In genomic region chr20:52630138-52630537, GRCh38 we compare ENCODE assay signal across 20 cellular contexts.
DNase-seq lines count a peak whose midpoint lies in the region; ATAC-seq, FAIRE-seq and TF ChIP-seq lines count a peak whose summit lies in the region.
"Had no signal": no experiment of that assay in that cellular context is flagged by ENCODE, and none has a peak within 500 bp of the region (broad histone marks: within the 10 kb centered on the region; RNA-seq: fewer than 3 reads in every experiment).

No MANE protein-coding gene starts in this region.

- 2% methylated on average over 2 of the region's 2 CpGs for WGBS in HepG2 (ENCODE audit: low lambda C conversion rate)
- 32% methylated on average over 2 of the region's 2 CpGs for WGBS in right lobe of liver (ENCODE audit: insufficient coverage, low coverage, low lambda C conversion rate, missing lambda C conversion rate)
- 0% methylated on average over 2 of the region's 2 CpGs for WGBS in K562 (ENCODE audit: insufficient coverage, low coverage, missing lambda C conversion rate)

- no peak overlapping the region for H3K4me3 ChIP-seq in HepG2 (replicated peaks in 1 of 3; ENCODE audit: insufficient read depth in 1 of 3, low read depth in 2 of 3, low read length in 3 of 3)
- H3K4me3 ChIP-seq in right lobe of liver, result no peak overlapping the region
- H3K4me3 ChIP-seq in HEK293 (ENCODE audit: low read depth, low read length), result no peak overlapping the region
- no peak overlapping the region for H3K4me3 ChIP-seq in K562
- H3K4me3 ChIP-seq in colonic mucosa, result no peak overlapping the region
- H3K4me3 ChIP-seq: A549 had no signal

- H4K20me1 ChIP-seq in HepG2 (ENCODE audit: insufficient read depth, low read length) (no peaks in the 10 kb centered on the region), K562 (replicated peaks; ENCODE audit: control insufficient read depth, insufficient read depth, low read length) (no peaks in the 10 kb centered on the region)

- H3K27ac Mint-ChIP-seq in activated CD8-positive, alpha-beta T cell treated with anti-CD3 and anti-CD28 coated beads for 36 hours, result no peak overlapping the region
- H3K27ac Mint-ChIP-seq: B cell; CD4-positive, alpha-beta T cell; CD8-positive, alpha-beta T cell had no signal

- H3K9me3 Mint-ChIP-seq in activated CD8-positive, alpha-beta T cell treated with anti-CD3 and anti-CD28 coated beads for 36 hours, result peaks cover 8% of the 10 kb centered on the region

- POLR2A ChIA-PET in HepG2 (lab: Yijun Ruan, JAX) (no interaction called here), HEK293 (lab: Yijun Ruan, JAX) (no interaction called here), K562 (lab: Yijun Ruan, JAX) (no interaction called here)
- POLR2A ChIA-PET in activated CD8-positive, alpha-beta T cell treated with anti-CD3 and anti-CD28 coated beads for 36 hours (lab: Charles Lee), result no interaction called here

- H3K9me1 ChIP-seq in K562 (ENCODE audit: control insufficient read depth, insufficient read depth, low read length), result no peaks in the 10 kb centered on the region

- FAIRE-seq in HepG2 (lab: Jason Lieb, UNC), result no peak
- FAIRE-seq in K562 (lab: Jason Lieb, UNC), result no peak
- FAIRE-seq: A549, D721Med, GM12891, GM19239 had no signal

- in situ Hi-C loops in HepG2 (cut with HindIII; ENCODE audit: extremely low pct_ligation_motif_present, low pct_unique_long_range_greater_than_20kb) (no loop called here), K562 (cut with MboI) (no loop called here)

- ATAC-seq in HepG2, result no peak
- no peak for ATAC-seq in right lobe of liver
- ATAC-seq in K562, result no peak
- ATAC-seq in activated CD8-positive, alpha-beta T cell treated with anti-CD3 and anti-CD28 coated beads for 36 hours, result no peak
- ATAC-seq: A549; CD8-positive, alpha-beta T cell had no signal

- H3K79me2 ChIP-seq in HepG2 (ENCODE audit: insufficient read depth, low read length) (no peaks in the 10 kb centered on the region), K562 (ENCODE audit: control insufficient read depth, insufficient read depth, low read length) (no peaks in the 10 kb centered on the region)

- H3K27me3 Mint-ChIP-seq in activated CD8-positive, alpha-beta T cell treated with anti-CD3 and anti-CD28 coated beads for 36 hours, result peaks cover 2% of the 10 kb centered on the region
- H3K27me3 Mint-ChIP-seq: CD4-positive, alpha-beta T cell had no signal

- H3K36me3 ChIP-seq in HepG2 (replicated peaks in 1 of 2; ENCODE audit: control insufficient read depth in 1 of 2, insufficient read depth in 2 of 2, low read length in 2 of 2) (no peaks in the 10 kb centered on the region), right lobe of liver (no peaks in the 10 kb centered on the region), HEK293 (ENCODE audit: control insufficient read depth in 2 of 2, insufficient read depth in 1 of 2, low read length in 2 of 2) (no peaks in the 10 kb centered on the region), K562 (ENCODE audit: control insufficient read depth, insufficient read depth, low read length) (no peaks in the 10 kb centered on the region), colonic mucosa (no peaks in the 10 kb centered on the region)

- no peak overlapping the region for H2AFZ ChIP-seq in HepG2 (ENCODE audit: low read length)
- no peak overlapping the region for H2AFZ ChIP-seq in K562 (ENCODE audit: low read depth, low read length)

- H3K36me3 Mint-ChIP-seq in activated CD8-positive, alpha-beta T cell treated with anti-CD3 and anti-CD28 coated beads for 36 hours (ENCODE audit: low read depth), result no peaks in the 10 kb centered on the region
- H3K36me3 Mint-ChIP-seq: CD8-positive, alpha-beta T cell had no signal

- H3K4me2 ChIP-seq in HepG2 (ENCODE audit: low read depth, low read length) (no peak overlapping the region), K562 (ENCODE audit: insufficient read depth, low read length) (no peak overlapping the region)
- H3K4me2 ChIP-seq: A549 had no signal

- H3K9me3 ChIP-seq in HepG2 (ENCODE audit: low read length), result peaks cover 34% of the 10 kb centered on the region
- no peaks in the 10 kb centered on the region for H3K9me3 ChIP-seq in right lobe of liver
- no peaks in the 10 kb centered on the region for H3K9me3 ChIP-seq in HEK293 (ENCODE audit: control insufficient read depth, insufficient read depth, low read depth, low read length)
- H3K9me3 ChIP-seq in K562 (replicated peaks; ENCODE audit: control insufficient read depth, insufficient read depth, low read depth, low read length), result no peaks in the 10 kb centered on the region; the same call in 1 of the 2 replicates
- H3K9me3 ChIP-seq in colonic mucosa, result no peaks in the 10 kb centered on the region
- H3K9me3 ChIP-seq: A549, Caco-2 had no signal

- no peak for TF ChIP-seq CTCF in HepG2 (CRISPR knock-in tag; IDR thresholded peaks at IDR 0.05)
- TF ChIP-seq CTCF in right lobe of liver (IDR thresholded peaks at IDR 0.05), result no peak
- TF ChIP-seq CTCF in HEK293 (tag by site-specific recombination; IDR thresholded peaks at IDR 0.05), result no peak
- no peak for TF ChIP-seq CTCF in K562 (IDR thresholded peaks at IDR 0.05 in 2 of 3, conservative IDR thresholded peaks at IDR 0.05 in 1 of 3; ENCODE audit: insufficient read depth in 2 of 3, low read depth in 1 of 3, low read length in 3 of 3)
- no peak for TF ChIP-seq CTCF in activated CD8-positive, alpha-beta T cell treated with anti-CD3 and anti-CD28 coated beads for 36 hours (IDR thresholded peaks at IDR 0.05)
- no peak for TF ChIP-seq CTCF in colonic mucosa (IDR thresholded peaks at IDR 0.05)

- H3K4me3 Mint-ChIP-seq in activated CD8-positive, alpha-beta T cell treated with anti-CD3 and anti-CD28 coated beads for 36 hours, result no peak overlapping the region
- H3K4me3 Mint-ChIP-seq: B cell; CD4-positive, alpha-beta T cell; CD8-positive, alpha-beta T cell had no signal

- no peak for TF ChIP-seq EP300 in HepG2 (IDR thresholded peaks at IDR 0.05; ENCODE audit: low read depth in 2 of 2, low read length in 2 of 2)
- TF ChIP-seq EP300 in HepG2 (CRISPR knock-in tag; IDR thresholded peaks at IDR 0.05; ENCODE audit: borderline replicate concordance), result no peak
- TF ChIP-seq EP300 in K562 (IDR thresholded peaks at IDR 0.05; ENCODE audit: low read length), result no peak

- TF ChIP-seq RAD21 in HepG2 (CRISPR knock-in tag; IDR thresholded peaks at IDR 0.05) (no peak), K562 (CRISPR knock-in tag; conservative IDR thresholded peaks at IDR 0.05 in 1 of 2, IDR thresholded peaks at IDR 0.05 in 1 of 2) (no peak)

- H3K4me1 Mint-ChIP-seq in activated CD8-positive, alpha-beta T cell treated with anti-CD3 and anti-CD28 coated beads for 36 hours (ENCODE audit: low read depth), result no peaks in the 10 kb centered on the region
- H3K4me1 Mint-ChIP-seq: B cell had no signal

- H3K27ac ChIP-seq in HepG2 (ENCODE audit: extremely low read length, insufficient read depth, low read length), result no peak overlapping the region
- no peak overlapping the region for H3K27ac ChIP-seq in right lobe of liver
- H3K27ac ChIP-seq in HEK293 (ENCODE audit: extremely low read depth, low read depth, low read length), result no peak overlapping the region
- H3K27ac ChIP-seq in K562 (ENCODE audit: extremely low read depth, low read depth, low read length), result no peak overlapping the region
- no peak overlapping the region for H3K27ac ChIP-seq in colonic mucosa
- H3K27ac ChIP-seq: 22Rv1, A549, C4-2B had no signal

- H3K9ac ChIP-seq in HepG2 (ENCODE audit: insufficient read depth, low read depth, low read length) (no peak overlapping the region), K562 (ENCODE audit: insufficient read depth in 1 of 2, low read depth in 2 of 2, low read length in 2 of 2) (no peak overlapping the region), colonic mucosa (ENCODE audit: low read depth in 2 of 2, low read length in 2 of 2) (no peak overlapping the region)

- no peaks in the 10 kb centered on the region for H3K27me3 ChIP-seq in HepG2 (ENCODE audit: control insufficient read depth in 1 of 2, insufficient read depth in 2 of 2, low read length in 2 of 2)
- no peaks in the 10 kb centered on the region for H3K27me3 ChIP-seq in right lobe of liver
- no peaks in the 10 kb centered on the region for H3K27me3 ChIP-seq in K562 (ENCODE audit: control insufficient read depth in 2 of 2, insufficient read depth in 2 of 2, low read length in 2 of 2)
- no peaks in the 10 kb centered on the region for H3K27me3 ChIP-seq in colonic mucosa

- TF ChIP-seq POLR2A in HepG2 (IDR thresholded peaks at IDR 0.05; ENCODE audit: insufficient read depth in 1 of 2, low read depth in 2 of 2, low read length in 2 of 2) (no peak), right lobe of liver (IDR thresholded peaks at IDR 0.05) (no peak), K562 (conservative IDR thresholded peaks at IDR 0.05) (no peak)

- intact Hi-C loops in HepG2 (cut with micrococcal nuclease; ENCODE audit: unreplicated experiment) (no loop called here), right lobe of liver (cut with DNase I) (no loop called here), K562 (cut with micrococcal nuclease) (no loop called here), colonic mucosa (cut with DNase I) (no loop called here)
- intact Hi-C loops in activated CD8-positive, alpha-beta T cell treated with anti-CD3 and anti-CD28 coated beads for 36 hours (cut with micrococcal nuclease), result no loop called here

- H3K4me1 ChIP-seq in HepG2 (ENCODE audit: insufficient read depth, low read length) (no peaks in the 10 kb centered on the region), right lobe of liver (no peaks in the 10 kb centered on the region), HEK293 (ENCODE audit: control insufficient read depth, insufficient read depth, low read length) (no peaks in the 10 kb centered on the region), K562 (replicated peaks in 1 of 2; ENCODE audit: control insufficient read depth in 2 of 2, insufficient read depth in 2 of 2, low read length in 2 of 2) (no peaks in the 10 kb centered on the region), colonic mucosa (no peaks in the 10 kb centered on the region)
- H3K4me1 ChIP-seq: A549, Caco-2 had no signal

- DNase-seq in HepG2 (ENCODE audit: low spot score) (no peak), right lobe of liver (no peak), K562 (ENCODE audit: extremely low read depth in 1 of 4, low spot score in 3 of 4) (no peak), colonic mucosa (no peak)
- no peak for DNase-seq in activated CD8-positive, alpha-beta T cell treated with anti-CD3 and anti-CD28 coated beads for 36 hours
- DNase-seq: AML-193; Caco-2; Calu3; CD4-positive, alpha-beta T cell; CD8-positive, alpha-beta T cell; DMS79 treated with DMSO at 0.1 percent for 48 hours; GF-D8 had no signal

- CTCF ChIA-PET in HepG2 (lab: Yijun Ruan, JAX; ENCODE audit: low intra/inter-chr PET ratio, low total read pairs), result no interaction called here
- CTCF ChIA-PET in HEK293 (lab: Yijun Ruan, JAX), result interaction anchor here (0.8 kb wide), 1 partner anchor 318 kb away, joined by 3 read pairs; no protein-coding TSS in a partner anchor
- CTCF ChIA-PET in K562 (lab: Yijun Ruan, JAX; ENCODE audit: low intra/inter-chr PET ratio), result no interaction called here
- CTCF ChIA-PET in activated CD8-positive, alpha-beta T cell treated with anti-CD3 and anti-CD28 coated beads for 36 hours (lab: Charles Lee), result no interaction called here

- no TSS peak for BruUV-seq in HepG2 (replicated peaks; lab: Mats Ljungman, UMichigan)
- no TSS peak for BruUV-seq in K562 (replicated peaks; lab: Mats Ljungman, UMichigan)

TF ChIP-seq in HepG2, 621 proteins besides CTCF, POLR2A, EP300 and RAD21 (continues in another document):
- TF ChIP-seq STAG1 (CRISPR knock-in tag; IDR thresholded peaks at IDR 0.05), result no peak

TF ChIP-seq in K562, 482 proteins besides CTCF, POLR2A, EP300 and RAD21 (continues in another document):
- no peak for TF ChIP-seq YBX1 (IDR thresholded peaks at IDR 0.05)
